ENCODE assay signal across 10 cellular contexts in genomic region chr15:38398134-38398533, GRCh38. TPM values are rescaled to one million over a fixed set of nuclear protein-coding genes. Genes with fewer than 3 reads are reported as not detected.
DNase-seq lines count a peak whose midpoint lies in the region; ATAC-seq and TF ChIP-seq lines count a peak whose summit lies in the region.
"Had no signal": no experiment of that assay in that cellular context is flagged by ENCODE, and none has a peak within 500 bp of the region (broad histone marks: within the 10 kb centered on the region; RNA-seq: fewer than 3 reads in every experiment).

No MANE protein-coding gene starts in this region.

- DNase-seq in AG09309 (ENCODE audit: low read depth) (peak; percentile 89), MG63 (peak; percentile 82), choroid plexus epithelial cell (ENCODE audit: low read depth) (peak; percentile 94), mucosa of gallbladder (ENCODE audit: low spot score) (peak; percentile 12), spleen (no peak), left colon (no peak), NCI-H1105 treated with DMSO at 0.1 percent for 48 hours (lab: John Stamatoyannopoulos, UW) (no peak), NCI-H510A treated with DMSO at 0.1 percent for 48 hours (lab: John Stamatoyannopoulos, UW) (no peak)
- DNase-seq: NCI-H2029 had no signal

- TF ChIP-seq POLR2A in spleen (IDR thresholded peaks at IDR 0.05) = no peak

- H3K9me3 ChIP-seq in MG63 (no peaks in the 10 kb centered on the region), spleen (no peaks in the 10 kb centered on the region)
- H3K9me3 ChIP-seq: esophagus muscularis mucosa had no signal

- whole genome bisulfite sequencing in spleen, 5 donors = 81 to 95% (median 86%) methylated on average over 2 of the region's 2 CpGs

- TF ChIP-seq CTCF in AG09309 (IDR thresholded peaks at IDR 0.05; ENCODE audit: control insufficient read depth, insufficient read depth, low read depth, low read length, missing control alignments) = no peak
- no peak for TF ChIP-seq CTCF in choroid plexus epithelial cell (conservative IDR thresholded peaks at IDR 0.05; ENCODE audit: low read depth, low read length)
- TF ChIP-seq CTCF in spleen (IDR thresholded peaks at IDR 0.05 in 8 of 11, conservative IDR thresholded peaks at IDR 0.05 in 3 of 11) = no peak

- no peaks in the 10 kb centered on the region for H3K36me3 ChIP-seq in MG63
- H3K36me3 ChIP-seq in spleen = no peaks in the 10 kb centered on the region
- H3K36me3 ChIP-seq: esophagus muscularis mucosa had no signal

- H3K27me3 ChIP-seq in MG63 (no peaks in the 10 kb centered on the region), spleen (replicated peaks in 1 of 7) (peaks cover 0 to 8% (median 0%) of the 10 kb centered on the region in 7 donors)

- H3K4me3 ChIP-seq in AG09309 (ENCODE audit: control insufficient read depth, low read depth, low read length) = no peak overlapping the region
- no peak overlapping the region for H3K4me3 ChIP-seq in MG63
- H3K4me3 ChIP-seq in choroid plexus epithelial cell (ENCODE audit: low read depth, low read length) = no peak overlapping the region
- no peak overlapping the region for H3K4me3 ChIP-seq in spleen
- H3K4me3 ChIP-seq: esophagus muscularis mucosa had no signal

- no peaks in the 10 kb centered on the region for H3K4me1 ChIP-seq in spleen

- no peak for ATAC-seq in left colon

- intact Hi-C loops in spleen (cut with DNase I; ENCODE audit: low total_unique reads) = no loop called here
- intact Hi-C loops in left colon (cut with DNase I, micrococcal nuclease) = loop anchor here in 1 of 2 donors (10.0 kb wide), 1 partner anchor 393 kb away; no protein-coding TSS in a partner anchor

- no peak overlapping the region for H3K27ac ChIP-seq in spleen

RNA-seq across cellular contexts. Expression of gene FAM98B, which starts 55.8 kb away (rescaled TPM):
- 2.2 and 3.7 TPM in 2 replicates for total RNA-seq in MG63 (2014; rRNA removed; shearing (Covaris generic); ENCODE audit: low replicate concordance)
- total RNA-seq in mucosa of gallbladder = 15.0 TPM
- 10 to 100 TPM; 15.8 to 32.3 (median 18.4) TPM for total RNA-seq in spleen
- polyA plus RNA-seq in spleen = 10 to 100 TPM in 1 of 3 donors, 1 to 10 TPM in 2; 5.7 to 11.0 (median 7.6) TPM
- 10 to 100 TPM; 17.7 to 19.9 TPM for total RNA-seq in left colon

Comparison
In these comparisons a context has a peak if more than half of its experiments do, and no peak if none do; other contexts are left out.
1. DNase-seq: peak in AG09309 (single experiment), MG63 (single experiment), choroid plexus epithelial cell (single experiment) and mucosa of gallbladder (single experiment); none in spleen (single experiment), left colon (0 of 2), NCI-H1105 treated with DMSO at 0.1 percent for 48 hours (single experiment) and NCI-H510A treated with DMSO at 0.1 percent for 48 hours (single experiment).